Comparison of ENCODE assay signal across 11 cellular contexts in the genomic region with DNA sequence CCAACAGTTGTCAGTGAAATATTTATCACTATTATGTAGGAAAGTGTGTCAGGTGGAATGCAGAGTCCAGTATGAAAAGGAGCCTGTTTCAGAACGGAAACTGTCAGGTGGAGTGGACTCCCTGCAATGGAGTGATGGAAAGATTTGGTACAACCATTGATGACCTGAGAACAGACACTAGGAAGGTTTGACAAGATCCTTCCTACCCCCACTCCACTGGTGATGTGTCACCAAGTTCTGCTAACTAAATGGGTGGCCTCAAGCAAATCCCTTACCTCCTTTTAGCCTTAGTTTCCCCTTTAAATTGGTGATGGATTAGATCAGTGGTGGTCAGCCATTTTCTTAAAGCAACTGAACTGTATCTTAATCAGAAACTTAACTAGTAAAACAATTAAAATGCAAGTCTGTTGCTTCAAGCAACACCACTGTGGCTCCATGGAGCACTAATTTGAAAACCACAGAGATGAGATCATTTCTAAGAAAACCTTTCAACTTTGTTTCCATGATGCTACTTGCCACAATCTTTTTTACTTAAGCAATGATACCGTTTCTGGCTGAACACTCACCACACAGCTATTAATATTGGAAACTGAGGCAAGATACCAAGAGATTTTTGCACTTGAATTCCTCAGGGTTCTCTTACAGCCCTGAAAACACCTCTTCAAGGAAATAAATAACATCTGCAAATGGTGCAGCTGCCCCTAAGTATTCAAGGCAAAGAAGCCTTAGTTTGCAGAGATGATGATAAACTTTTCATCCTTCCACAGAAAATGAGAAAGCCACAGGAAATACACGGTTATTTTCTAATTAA.
A peak's percentile ranks its signal among the peaks of the same experiment; 100 is the strongest.
DNase-seq lines count a peak whose midpoint lies in the region; ATAC-seq, FAIRE-seq and TF ChIP-seq lines count a peak whose summit lies in the region.
"Had no signal": no experiment of that assay in that cellular context is flagged by ENCODE, and none has a peak within 500 bp of the region (broad histone marks: within the 10 kb centered on the region; RNA-seq: fewer than 3 reads in every experiment).

No MANE protein-coding gene starts in this region.

- CTCF ChIA-PET in K562 (lab: Yijun Ruan, JAX; ENCODE audit: low intra/inter-chr PET ratio), result no interaction called here

- H2AFZ ChIP-seq in OCI-LY3 (ENCODE audit: low read depth, low read length), result no peak overlapping the region
- H2AFZ ChIP-seq in K562 (ENCODE audit: low read depth, low read length), result no peak overlapping the region

- no peak overlapping the region for H3K9ac ChIP-seq in BLaER1 treated with 17β-estradiol and CSF1 and Interleukin-3, amounts not matched to agents 10 nM and 100 nM
- H3K9ac ChIP-seq in OCI-LY3 (ENCODE audit: low read length) (no peak overlapping the region), K562 (ENCODE audit: insufficient read depth in 1 of 2, low read depth in 2 of 2, low read length in 2 of 2) (no peak overlapping the region)

- no peak for FAIRE-seq in K562 (lab: Jason Lieb, UNC)

- H3K79me2 ChIP-seq in OCI-LY3 (ENCODE audit: low read length) (no peaks in the 10 kb centered on the region), K562 (ENCODE audit: control insufficient read depth, insufficient read depth, low read length) (no peaks in the 10 kb centered on the region)

- no peak overlapping the region for H3K4me3 ChIP-seq in BLaER1 treated with 17β-estradiol and CSF1 and Interleukin-3, amounts not matched to agents 10 nM and 100 nM
- H3K4me3 ChIP-seq in OCI-LY3 (ENCODE audit: low read length) (no peak overlapping the region), K562 (no peak overlapping the region)
- H3K4me3 ChIP-seq: SK-N-MC had no signal

- TF ChIP-seq EP300 in K562 (IDR thresholded peaks at IDR 0.05; ENCODE audit: low read length), result no peak

- peak; percentile 65 for ATAC-seq in GM19463 (IDR thresholded peaks at IDR 0.05; ENCODE audit: unreplicated experiment)
- ATAC-seq in K562, result no peak
- ATAC-seq in GM21423 (IDR thresholded peaks at IDR 0.05; ENCODE audit: unreplicated experiment), result no peak
- ATAC-seq in HG03196 (IDR thresholded peaks at IDR 0.05; ENCODE audit: unreplicated experiment), result no peak

- H3K9me3 ChIP-seq in BLaER1 treated with 17β-estradiol and CSF1 and Interleukin-3, amounts not matched to agents 10 nM and 100 nM (replicated peaks in 1 of 11), result peaks cover 0 to 7% (median 0%) of the 10 kb centered on the region in 11 experiments; a peak in 7 of 22 replicates
- H3K9me3 ChIP-seq in OCI-LY3 (ENCODE audit: insufficient read depth, low read length) (no peaks in the 10 kb centered on the region), K562 (replicated peaks; ENCODE audit: control insufficient read depth, insufficient read depth, low read depth, low read length) (no peaks in the 10 kb centered on the region)
- H3K9me3 ChIP-seq: BE2C had no signal

- peaks cover 18 to 36% (median 26%) of the 10 kb centered on the region in 10 experiments for H3K4me1 ChIP-seq in BLaER1 treated with 17β-estradiol and CSF1 and Interleukin-3, amounts not matched to agents 10 nM and 100 nM
- H3K4me1 ChIP-seq in OCI-LY3 (ENCODE audit: low read length), result peaks cover 11% of the 10 kb centered on the region
- H3K4me1 ChIP-seq in K562 (replicated peaks in 1 of 2; ENCODE audit: control insufficient read depth in 2 of 2, insufficient read depth in 2 of 2, low read length in 2 of 2), result 0 out of 5 replicates have a peak, but pooled peaks cover 0 to 4% of the 10 kb centered on the region in 2 experiments
- H3K4me1 ChIP-seq: BE2C had no signal

- DNase-seq in K562 (ENCODE audit: extremely low read depth in 1 of 4, low spot score in 3 of 4), result no peak
- DNase-seq in HPDE6-E6E7 (ENCODE audit: extremely low spot score), result no peak
- no peak for DNase-seq in NK-92 treated with Interleukin-12 subunit alpha and Interleukin-12 subunit beta, amount 100 ng/mL, for 24 hours (lab: John Stamatoyannopoulos, UW)
- DNase-seq: BE2C, NCI-H1436 treated with DMSO at 0.1 percent for 48 hours had no signal

- intact Hi-C loops in K562 (cut with micrococcal nuclease), result no loop called here

- WGBS in K562 (ENCODE audit: insufficient coverage, low coverage, missing lambda C conversion rate), result 31% methylated on average over 3 of the region's 3 CpGs

- TF ChIP-seq RAD21 in K562 (CRISPR knock-in tag; conservative IDR thresholded peaks at IDR 0.05 in 1 of 2, IDR thresholded peaks at IDR 0.05 in 1 of 2), result no peak

- in situ Hi-C loops in K562 (cut with MboI), result no loop called here

- H3K36me3 ChIP-seq in BLaER1 treated with 17β-estradiol and CSF1 and Interleukin-3, amounts not matched to agents 10 nM and 100 nM, result peaks cover 28 to 52% (median 42%) of the 10 kb centered on the region in 11 experiments
- H3K36me3 ChIP-seq in OCI-LY3 (replicated peaks; ENCODE audit: low read depth, low read length), result peaks cover 4% of the 10 kb centered on the region
- peaks cover 6% of the 10 kb centered on the region; the same call in 1 of the 3 replicates for H3K36me3 ChIP-seq in K562 (ENCODE audit: control insufficient read depth, insufficient read depth, low read length)
- H3K36me3 ChIP-seq: BE2C had no signal

- no peaks in the 10 kb centered on the region for H3K9me1 ChIP-seq in K562 (ENCODE audit: control insufficient read depth, insufficient read depth, low read length)

- no peak for TF ChIP-seq POLR2A in K562 (conservative IDR thresholded peaks at IDR 0.05)

- H3K27me3 ChIP-seq in BLaER1 treated with 17β-estradiol and CSF1 and Interleukin-3, amounts not matched to agents 10 nM and 100 nM, result peaks cover 25 to 38% (median 28%) of the 10 kb centered on the region in 11 experiments
- H3K27me3 ChIP-seq in OCI-LY3 (ENCODE audit: low read depth, low read length) (no peaks in the 10 kb centered on the region), K562 (ENCODE audit: control insufficient read depth in 2 of 2, insufficient read depth in 2 of 2, low read length in 2 of 2) (no peaks in the 10 kb centered on the region)

- TF ChIP-seq CTCF in OCI-LY3 (IDR thresholded peaks at IDR 0.05; ENCODE audit: low read depth, low read length) (no peak), K562 (IDR thresholded peaks at IDR 0.05 in 2 of 3, conservative IDR thresholded peaks at IDR 0.05 in 1 of 3; ENCODE audit: insufficient read depth in 2 of 3, low read depth in 1 of 3, low read length in 3 of 3) (no peak)

- no TSS peak for BruUV-seq in K562 (replicated peaks; lab: Mats Ljungman, UMichigan)

- H3K4me2 ChIP-seq in BLaER1 treated with 17β-estradiol and CSF1 and Interleukin-3, amounts not matched to agents 10 nM and 100 nM, result peak overlapping the region; percentile 11 to 61 (median 53); a peak in 21 of 22 replicates
- H3K4me2 ChIP-seq in OCI-LY3 (ENCODE audit: low read length) (peak overlapping the region; percentile 22), K562 (ENCODE audit: insufficient read depth, low read length) (no peak overlapping the region)

- POLR2A ChIA-PET in K562 (lab: Yijun Ruan, JAX), result no interaction called here

- H4K20me1 ChIP-seq in BLaER1 treated with 17β-estradiol and CSF1 and Interleukin-3, amounts not matched to agents 10 nM and 100 nM, result peaks cover 0 to 8% (median 0%) of the 10 kb centered on the region in 11 experiments; a peak in 2 of 22 replicates
- no peaks in the 10 kb centered on the region for H4K20me1 ChIP-seq in OCI-LY3 (ENCODE audit: insufficient read depth, low read length)
- no peaks in the 10 kb centered on the region for H4K20me1 ChIP-seq in K562 (replicated peaks; ENCODE audit: control insufficient read depth, insufficient read depth, low read length)

- H3K27ac ChIP-seq in BLaER1 treated with 17β-estradiol and CSF1 and Interleukin-3, amounts not matched to agents 10 nM and 100 nM, result peak overlapping the region in 4 of 11 experiments; percentile 7 to 50 (median 42); a peak in 6 of 22 replicates
- H3K27ac ChIP-seq in OCI-LY3 (ENCODE audit: low read length) (no peak overlapping the region), K562 (ENCODE audit: extremely low read depth, low read depth, low read length) (no peak overlapping the region)
- H3K27ac ChIP-seq: SK-N-MC had no signal

TF ChIP-seq in K562, 482 proteins besides CTCF, POLR2A, EP300 and RAD21 (continues in another document):
- TF ChIP-seq SIN3B (IDR thresholded peaks at IDR 0.05; ENCODE audit: low read depth) (no peak), NFRKB (IDR thresholded peaks at IDR 0.05; ENCODE audit: low read depth) (no peak), ZKSCAN8 (CRISPR knock-in tag; IDR thresholded peaks at IDR 0.05) (no peak), JUND (IDR thresholded peaks at IDR 0.05; ENCODE audit: borderline replicate concordance, low read depth, low read length) (no peak), JUND (tag; IDR thresholded peaks at IDR 0.05; ENCODE audit: borderline replicate concordance, low read depth, low read length) (peak; percentile 71; the same call in 1 of the 3 replicates), ETS2 (tag; IDR thresholded peaks at IDR 0.05; ENCODE audit: borderline replicate concordance, poor library complexity, severe bottlenecking) (no peak), PPARD (CRISPR knock-in tag; IDR thresholded peaks at IDR 0.05) (no peak), ATF1 (CRISPR knock-in tag; IDR thresholded peaks at IDR 0.05) (no peak), ATF1 (tag; IDR thresholded peaks at IDR 0.05) (peak; percentile 21; the same call in 1 of the 2 replicates)
- TF ChIP-seq, protein P1, sequence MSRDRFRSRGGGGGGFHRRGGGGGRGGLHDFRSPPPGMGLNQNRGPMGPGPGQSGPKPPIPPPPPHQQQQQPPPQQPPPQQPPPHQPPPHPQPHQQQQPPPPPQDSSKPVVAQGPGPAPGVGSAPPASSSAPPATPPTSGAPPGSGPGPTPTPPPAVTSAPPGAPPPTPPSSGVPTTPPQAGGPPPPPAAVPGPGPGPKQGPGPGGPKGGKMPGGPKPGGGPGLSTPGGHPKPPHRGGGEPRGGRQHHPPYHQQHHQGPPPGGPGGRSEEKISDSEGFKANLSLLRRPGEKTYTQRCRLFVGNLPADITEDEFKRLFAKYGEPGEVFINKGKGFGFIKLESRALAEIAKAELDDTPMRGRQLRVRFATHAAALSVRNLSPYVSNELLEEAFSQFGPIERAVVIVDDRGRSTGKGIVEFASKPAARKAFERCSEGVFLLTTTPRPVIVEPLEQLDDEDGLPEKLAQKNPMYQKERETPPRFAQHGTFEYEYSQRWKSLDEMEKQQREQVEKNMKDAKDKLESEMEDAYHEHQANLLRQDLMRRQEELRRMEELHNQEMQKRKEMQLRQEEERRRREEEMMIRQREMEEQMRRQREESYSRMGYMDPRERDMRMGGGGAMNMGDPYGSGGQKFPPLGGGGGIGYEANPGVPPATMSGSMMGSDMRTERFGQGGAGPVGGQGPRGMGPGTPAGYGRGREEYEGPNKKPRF (IDR thresholded peaks at IDR 0.05; ENCODE audit: low read depth, low read length), result no peak
